In the genomic region with DNA sequence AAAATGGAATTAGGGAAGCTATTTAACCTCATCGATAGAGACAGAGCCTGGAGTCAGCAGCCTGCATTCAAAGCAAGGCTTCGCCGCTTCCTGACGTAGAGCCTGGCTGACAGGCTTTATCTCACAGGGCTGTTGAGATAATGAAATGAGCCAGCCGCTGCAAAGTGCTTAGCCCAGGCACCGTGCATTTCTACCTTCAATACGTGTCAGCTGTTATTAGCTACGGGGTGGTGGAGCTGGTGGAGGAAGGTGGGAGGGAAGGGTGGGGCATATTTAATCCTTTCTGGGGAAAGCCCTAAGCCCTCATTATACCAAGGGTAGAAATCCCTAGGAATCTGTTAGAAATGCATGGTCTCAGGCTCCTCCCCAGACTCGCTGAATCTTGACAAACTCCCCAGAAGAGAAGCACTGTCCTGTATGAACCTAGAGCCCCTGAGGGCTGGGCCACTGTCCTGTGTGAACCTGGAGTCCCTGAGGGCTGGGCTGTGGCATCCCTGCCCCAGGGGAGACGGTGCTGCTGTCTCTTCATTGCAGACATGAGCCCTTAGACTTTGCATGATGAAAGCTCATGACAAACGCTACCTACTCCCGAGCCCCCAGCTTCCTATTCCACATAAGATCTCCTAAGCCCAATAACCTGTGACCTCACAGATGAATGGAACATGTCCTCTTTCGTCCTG, we compare ENCODE assay signal across 12 cellular contexts.
DNase-seq lines count a peak whose midpoint lies in the region; ATAC-seq and TF ChIP-seq lines count a peak whose summit lies in the region.
"Had no signal": no experiment of that assay in that cellular context is flagged by ENCODE, and none has a peak within 500 bp of the region (broad histone marks: within the 10 kb centered on the region; RNA-seq: fewer than 3 reads in every experiment).

No MANE protein-coding gene starts in this region.

- no peak overlapping the region for H2AFZ ChIP-seq in Karpas-422 (ENCODE audit: low read length)
- no peak overlapping the region for H2AFZ ChIP-seq in osteoblast (ENCODE audit: low read length)

- H3K9me3 ChIP-seq in Karpas-422 (ENCODE audit: low read length) = no peaks in the 10 kb centered on the region
- H3K9me3 ChIP-seq in skeletal muscle tissue (ENCODE audit: control insufficient read depth in 3 of 3, low read length in 3 of 3) = no peaks in the 10 kb centered on the region
- no peaks in the 10 kb centered on the region for H3K9me3 ChIP-seq in osteoblast (ENCODE audit: low read depth, low read length)
- H3K9me3 ChIP-seq: breast epithelium, prostate gland had no signal

- TF ChIP-seq CTCF in osteoblast (IDR thresholded peaks at IDR 0.05; ENCODE audit: extremely low read depth, low read depth, low read length) (no peak), GM10266 (IDR thresholded peaks at IDR 0.05; ENCODE audit: control insufficient read depth, insufficient read depth, low read depth, missing control alignments) (no peak)

- DNase-seq in Karpas-422 (no peak), cardiac septum (ENCODE audit: low spot score) (peak; percentile 83), osteoblast (ENCODE audit: insufficient read length, low spot score, missing footprints) (no peak), GM10266 (ENCODE audit: extremely low spot score) (no peak), DMS153 (lab: John Stamatoyannopoulos, UW) (no peak), NAMALWA (ENCODE audit: low spot score) (no peak)
- DNase-seq: kidney, NCI-H524 treated with DMSO at 0.1 percent for 48 hours had no signal

- peak; percentile 23 for ATAC-seq in GM19397 (IDR thresholded peaks at IDR 0.05; ENCODE audit: unreplicated experiment)

- H3K4me3 ChIP-seq in Karpas-422 (ENCODE audit: low read length) = no peak overlapping the region
- peak overlapping the region; percentile 45 to 64 (median 62) for H3K4me3 ChIP-seq in skeletal muscle tissue (ENCODE audit: low read length in 3 of 3)
- no peak overlapping the region for H3K4me3 ChIP-seq in osteoblast (ENCODE audit: insufficient read depth, low read length)
- H3K4me3 ChIP-seq: breast epithelium, prostate gland had no signal

- H3K4me1 ChIP-seq in Karpas-422 (ENCODE audit: low read length) (peaks cover 47% of the 10 kb centered on the region), skeletal muscle tissue (ENCODE audit: control insufficient read depth in 3 of 3, insufficient read depth in 3 of 3, low read length in 3 of 3) (peaks cover 31 to 59% (median 50%) of the 10 kb centered on the region in 3 donors), osteoblast (ENCODE audit: insufficient read depth, low read length) (peaks cover 14% of the 10 kb centered on the region)
- H3K4me1 ChIP-seq: breast epithelium had no signal

- H3K4me2 ChIP-seq in Karpas-422 (ENCODE audit: low read depth, low read length, poor library complexity, severe bottlenecking) (peak overlapping the region; percentile 28), osteoblast (ENCODE audit: insufficient read depth, low read length) (no peak overlapping the region)

- H3K9me2 ChIP-seq in Karpas-422 (replicated peaks; ENCODE audit: insufficient read depth, low read length) = no peaks in the 10 kb centered on the region

- H3K79me2 ChIP-seq in Karpas-422 (ENCODE audit: low read length) (no peaks in the 10 kb centered on the region), osteoblast (ENCODE audit: insufficient read depth, low read length) (peaks cover 67% of the 10 kb centered on the region)

- H3K27me3 ChIP-seq in Karpas-422 (ENCODE audit: low read length) = no peaks in the 10 kb centered on the region
- no peaks in the 10 kb centered on the region for H3K27me3 ChIP-seq in skeletal muscle tissue (ENCODE audit: control insufficient read depth in 3 of 3, insufficient read depth in 3 of 3, low read length in 3 of 3)
- no peaks in the 10 kb centered on the region for H3K27me3 ChIP-seq in osteoblast (ENCODE audit: insufficient read depth, low read length)
- H3K27me3 ChIP-seq: breast epithelium had no signal

- H4K20me1 ChIP-seq in Karpas-422 (ENCODE audit: insufficient read depth, low read depth, low read length) (no peaks in the 10 kb centered on the region), osteoblast (ENCODE audit: insufficient read depth, low read length) (peaks cover 65% of the 10 kb centered on the region)

- H3K9ac ChIP-seq in Karpas-422 (ENCODE audit: low read length) (no peak overlapping the region), skeletal muscle tissue (ENCODE audit: low read depth in 1 of 3, low read length in 3 of 3) (peak overlapping the region; percentile 48 to 76 (median 73))

- H3K36me3 ChIP-seq in Karpas-422 (ENCODE audit: insufficient read depth, low read length) = no peaks in the 10 kb centered on the region
- H3K36me3 ChIP-seq in skeletal muscle tissue (ENCODE audit: control insufficient read depth in 3 of 3, insufficient read depth in 3 of 3, low read length in 3 of 3) = peaks cover 0 to 3% (median 0%) of the 10 kb centered on the region in 3 donors
- H3K36me3 ChIP-seq in osteoblast (ENCODE audit: insufficient read depth, low read length) = peaks cover 17% of the 10 kb centered on the region
- H3K36me3 ChIP-seq: breast epithelium, prostate gland had no signal

- intact Hi-C loops in cardiac septum (cut with DNase I) = loop anchor here (5.0 kb wide), 1 partner anchor 71 kb away; a partner anchor contains a TSS

- no peak overlapping the region for H3K27ac ChIP-seq in Karpas-422 (ENCODE audit: low read length)
- H3K27ac ChIP-seq in skeletal muscle tissue (ENCODE audit: low read depth, low read length) = peak overlapping the region; percentile 80
- H3K27ac ChIP-seq in osteoblast (ENCODE audit: low read depth, low read length) = no peak overlapping the region
- H3K27ac ChIP-seq: breast epithelium, prostate gland had no signal

Comparison
In these comparisons a context has a peak if more than half of its experiments do, and no peak if none do; other contexts are left out.
1. H3K4me3 ChIP-seq: peak in skeletal muscle tissue (3 of 3); none in Karpas-422 (single experiment) and osteoblast (single experiment).